In the genomic region with DNA sequence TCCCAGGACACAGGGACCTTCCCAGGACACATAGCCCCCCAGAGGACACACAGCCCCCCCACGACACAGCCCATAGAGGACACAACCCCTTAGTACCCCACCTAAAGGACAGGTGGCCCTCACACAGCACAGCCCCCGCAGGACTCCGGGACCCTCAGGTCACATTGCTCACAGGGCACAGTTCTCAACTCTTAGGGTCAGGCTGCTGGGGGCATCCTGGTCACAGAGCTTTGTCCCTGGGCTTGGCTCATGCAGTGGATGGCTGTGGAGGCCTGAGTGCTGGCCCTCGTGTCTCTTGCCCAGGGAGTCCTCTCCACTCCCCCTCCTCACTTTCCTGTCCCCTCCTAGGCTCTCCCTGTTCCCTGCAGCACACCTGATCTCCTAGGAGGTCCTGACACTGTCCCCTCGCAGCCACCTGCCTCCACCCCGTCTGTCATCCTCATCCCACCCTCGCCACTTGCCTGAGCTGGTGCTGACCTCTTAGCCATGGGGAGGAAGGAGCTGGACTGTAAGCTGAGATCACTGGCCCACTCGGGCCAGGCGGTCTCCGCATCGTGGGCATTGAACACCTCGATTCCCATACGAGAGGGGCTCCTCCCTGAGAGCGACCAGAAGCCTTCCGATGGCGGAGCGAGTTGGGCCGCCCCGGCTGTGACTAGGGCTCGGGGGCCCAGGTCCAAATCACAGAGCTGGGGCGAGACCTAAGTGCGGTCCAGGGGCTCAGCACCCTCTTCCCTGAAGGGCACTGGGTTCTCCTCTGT, we compare ENCODE assay signal across 9 cellular contexts. TPM values are rescaled to one million over a fixed set of nuclear protein-coding genes. Genes with fewer than 3 reads are reported as not detected.
A peak's percentile ranks its signal among the peaks of the same experiment; 100 is the strongest.
DNase-seq lines count a peak whose midpoint lies in the region; ATAC-seq and TF ChIP-seq lines count a peak whose summit lies in the region.
"Had no signal": no experiment of that assay in that cellular context is flagged by ENCODE, and none has a peak within 500 bp of the region (broad histone marks: within the 10 kb centered on the region; RNA-seq: fewer than 3 reads in every experiment).

No MANE protein-coding gene starts in this region.

- H3K9me3 Mint-ChIP-seq in activated T-cell treated with anti-CD3 and anti-CD28 coated beads, Interleukin-2, amount 50 U/mL, for 72 hours = no peaks in the 10 kb centered on the region
- no peaks in the 10 kb centered on the region for H3K9me3 Mint-ChIP-seq in activated CD8-positive, alpha-beta T cell treated with anti-CD3 and anti-CD28 coated beads for 36 hours
- no peaks in the 10 kb centered on the region for H3K9me3 Mint-ChIP-seq in memory B cell

- ATAC-seq in activated T-cell treated with anti-CD3 and anti-CD28 coated beads, Interleukin-2, amount 50 U/mL, for 72 hours (replicated peaks in 1 of 2) = no peak
- ATAC-seq in activated CD8-positive, alpha-beta T cell treated with anti-CD3 and anti-CD28 coated beads for 36 hours = no peak
- ATAC-seq in memory B cell (ENCODE audit: low read depth) (no peak), GM18868 (IDR thresholded peaks at IDR 0.05; ENCODE audit: unreplicated experiment) (no peak), HG02885 (IDR thresholded peaks at IDR 0.05; ENCODE audit: poor library complexity, unreplicated experiment) (no peak)

- DNase-seq in activated T-cell treated with anti-CD3 and anti-CD28 coated beads, Interleukin-2, amount 50 U/mL, for 72 hours = no peak
- DNase-seq in activated T-cell treated with anti-CD3 and anti-CD28 coated beads, Interleukin-2, amount 50 U/mL, for 1 hour = no peak
- no peak for DNase-seq in activated CD8-positive, alpha-beta T cell treated with anti-CD3 and anti-CD28 coated beads for 36 hours
- DNase-seq in memory B cell (ENCODE audit: low spot score in 2 of 2) (peak in 1 of 2 donors; percentile 33), substantia nigra (lab: John Stamatoyannopoulos, UW) (no peak), Ammon's horn (ENCODE audit: low spot score) (no peak)
- DNase-seq: NCI-H2107 had no signal

- H3K4me3 Mint-ChIP-seq in activated T-cell treated with anti-CD3 and anti-CD28 coated beads, Interleukin-2, amount 50 U/mL, for 72 hours = peak overlapping the region; percentile 8 to 57
- H3K4me3 Mint-ChIP-seq in activated CD8-positive, alpha-beta T cell treated with anti-CD3 and anti-CD28 coated beads for 36 hours = peak overlapping the region; percentile 40
- H3K4me3 Mint-ChIP-seq in memory B cell = peak overlapping the region; percentile 66

- no peak for TF ChIP-seq CTCF in activated CD8-positive, alpha-beta T cell treated with anti-CD3 and anti-CD28 coated beads for 36 hours (IDR thresholded peaks at IDR 0.05)

- CTCF ChIA-PET in activated CD8-positive, alpha-beta T cell treated with anti-CD3 and anti-CD28 coated beads for 36 hours (lab: Charles Lee) = no interaction called here

- H3K27ac ChIP-seq in substantia nigra (ENCODE audit: low read depth, low read length, poor library complexity, severe bottlenecking) = peak overlapping the region; percentile 80

- POLR2A ChIA-PET in activated CD8-positive, alpha-beta T cell treated with anti-CD3 and anti-CD28 coated beads for 36 hours (lab: Charles Lee) = no interaction called here

- intact Hi-C loops in activated CD8-positive, alpha-beta T cell treated with anti-CD3 and anti-CD28 coated beads for 36 hours (cut with micrococcal nuclease) = no loop called here

- peaks cover 31% of the 10 kb centered on the region for H3K4me1 Mint-ChIP-seq in activated T-cell treated with anti-CD3 and anti-CD28 coated beads, Interleukin-2, amount 50 U/mL, for 72 hours (ENCODE audit: low read depth)
- H3K4me1 Mint-ChIP-seq in activated CD8-positive, alpha-beta T cell treated with anti-CD3 and anti-CD28 coated beads for 36 hours (ENCODE audit: low read depth) = peaks cover 17% of the 10 kb centered on the region
- peaks cover 8% of the 10 kb centered on the region for H3K4me1 Mint-ChIP-seq in memory B cell

- H3K27ac Mint-ChIP-seq in activated T-cell treated with anti-CD3 and anti-CD28 coated beads, Interleukin-2, amount 50 U/mL, for 72 hours = no peak overlapping the region
- peak overlapping the region; percentile 46 for H3K27ac Mint-ChIP-seq in activated CD8-positive, alpha-beta T cell treated with anti-CD3 and anti-CD28 coated beads for 36 hours
- no peak overlapping the region for H3K27ac Mint-ChIP-seq in memory B cell

- H3K27me3 Mint-ChIP-seq in activated T-cell treated with anti-CD3 and anti-CD28 coated beads, Interleukin-2, amount 50 U/mL, for 72 hours (ENCODE audit: low read depth) = no peaks in the 10 kb centered on the region
- H3K27me3 Mint-ChIP-seq in activated CD8-positive, alpha-beta T cell treated with anti-CD3 and anti-CD28 coated beads for 36 hours = no peaks in the 10 kb centered on the region
- H3K27me3 Mint-ChIP-seq in memory B cell = no peaks in the 10 kb centered on the region

- peaks cover 1 to 6% of the 10 kb centered on the region in 2 donors for H3K36me3 Mint-ChIP-seq in activated T-cell treated with anti-CD3 and anti-CD28 coated beads, Interleukin-2, amount 50 U/mL, for 72 hours (ENCODE audit: insufficient read depth in 2 of 2)
- H3K36me3 Mint-ChIP-seq in activated CD8-positive, alpha-beta T cell treated with anti-CD3 and anti-CD28 coated beads for 36 hours (ENCODE audit: low read depth) = peaks cover 19% of the 10 kb centered on the region
- H3K36me3 Mint-ChIP-seq in memory B cell = peaks cover 3% of the 10 kb centered on the region

RNA-seq across cellular contexts. Expression of a gene that starts 1.4 kb away (rescaled TPM):
- total RNA-seq in activated T-cell treated with anti-CD3 and anti-CD28 coated beads, Interleukin-2, amount 50 U/mL, for 72 hours = 10 to 100 TPM; 51.1 to 52.3 TPM
- total RNA-seq in activated CD8-positive, alpha-beta T cell treated with anti-CD3 and anti-CD28 coated beads for 36 hours = 100 to 1,000 TPM; 127 to 132 TPM

RNA-seq across cellular contexts. Expression of a gene that starts 48.8 kb away (rescaled TPM):
- 1 to 10 TPM; 2.5 to 3.1 TPM for total RNA-seq in activated T-cell treated with anti-CD3 and anti-CD28 coated beads, Interleukin-2, amount 50 U/mL, for 72 hours
- 1 to 10 TPM; 1.6 to 3.4 TPM for total RNA-seq in activated CD8-positive, alpha-beta T cell treated with anti-CD3 and anti-CD28 coated beads for 36 hours
